27 cellular contexts compared by ENCODE assay signal in genomic region chr20:41735949-41736348, GRCh38.
"Had no signal": no experiment of that assay in that cellular context is flagged by ENCODE, and none has a peak within 500 bp of the region (broad histone marks: within the 10 kb centered on the region; RNA-seq: fewer than 3 reads in every experiment).

No MANE protein-coding gene starts in this region.

- H3K27me3 ChIP-seq: stomach, suprapubic skin, testis, thyroid gland, tibial artery, tibial nerve, transverse colon, upper lobe of left lung, upper lobe of right lung, uterus, vagina had no signal

- H3K36me3 ChIP-seq: stomach, suprapubic skin, thoracic aorta, thyroid gland, tibial artery, tibial nerve, transverse colon, upper lobe of left lung, upper lobe of right lung, uterus, vagina had no signal

- H3K4me3 ChIP-seq: stomach, suprapubic skin, testis, thoracic aorta, thyroid gland, tibial artery, tibial nerve, transverse colon, upper lobe of left lung, upper lobe of right lung, uterus, vagina had no signal

- FAIRE-seq: urothelium cell line had no signal

- H3K4me1 ChIP-seq: testis, thyroid gland, tibial artery, transverse colon, upper lobe of left lung, upper lobe of right lung, uterus, vagina had no signal

- ATAC-seq: stimulated activated effector memory CD8-positive, alpha-beta T cell treated with anti-CD3 and anti-CD28 coated beads, Interleukin-12 subunit alpha, Interleukin-12 subunit beta, amount 100 ng/mL, for 72 hours; stimulated activated memory B cell treated with anti-CD40 and anti-IgM and Interleukin-4, amounts not matched to agents 10 μg/mL and 1 μg/mL and 100 μg/mL, for 72 hours; stimulated activated naive B cell treated with anti-CD40 and anti-IgM and Interleukin-4, amounts not matched to agents 10 μg/mL and 1 μg/mL and 100 μg/mL, for 72 hours; stimulated activated naive CD8-positive, alpha-beta T cell treated with anti-CD3 and anti-CD28 coated beads, Interleukin-15, amount 100 ng/mL, for 72 hours; stimulated activated naive CD8-positive, alpha-beta T cell treated with anti-CD3 and anti-CD28 coated beads, Interleukin-15, Interleukin-2, amounts not matched to agents 100 U/mL and 50 U/mL, for 24 hours; upper lobe of right lung had no signal

- H3K9me3 ChIP-seq: suprapubic skin, testis, thoracic aorta, thyroid gland, tibial artery, tibial nerve, transverse colon, upper lobe of right lung, uterus, vagina had no signal

- DNase-seq: stimulated activated CD4-positive, alpha-beta T cell treated with anti-CD3 and anti-CD28 coated beads, Interleukin-2, amount 100 ng/mL, for 48 hours; stimulated activated CD4-positive, alpha-beta T cell treated with anti-CD3 and anti-CD28 coated beads, Interleukin-4, amount 100 ng/mL, for 1 hour; stimulated activated CD4-positive, alpha-beta T cell treated with anti-CD3 and anti-CD28 coated beads, Interleukin-4, amount 100 ng/mL, for 24 hours; stimulated activated CD4-positive, alpha-beta T cell treated with anti-CD3 and anti-CD28 coated beads, Interleukin-4, amount 100 ng/mL, for 4 hours; stimulated activated CD8-positive, alpha-beta memory T cell treated with anti-CD3 and anti-CD28 coated beads, Interleukin-4, amount 100 ng/mL, for 48 hours; stimulated activated naive B cell treated with anti-CD40 and anti-IgM and Interleukin-4, amounts not matched to agents 10 μg/mL and 1 μg/mL and 100 μg/mL, for 72 hours; stimulated activated naive CD4-positive, alpha-beta T cell; stimulated activated naive CD4-positive, alpha-beta T cell treated with Interleukin-2 at 50 U/mL for 16 hours; stimulated activated naive CD8-positive, alpha-beta T cell treated with anti-CD3 and anti-CD28 coated beads, Interleukin-15, amount 100 ng/mL, for 72 hours; stimulated activated naive CD8-positive, alpha-beta T cell treated with anti-CD3 and anti-CD28 coated beads, Interleukin-15, Interleukin-2, amounts not matched to agents 100 U/mL and 50 U/mL, for 24 hours; stomach; substantia nigra; testis; thyroid gland; tibial artery; transverse colon; trophoblast cell; upper lobe of left lung; upper lobe of right lung; uterus had no signal

- H3K27ac ChIP-seq: stomach, suprapubic skin, testis, thoracic aorta, thyroid gland, tibial artery, tibial nerve, transverse colon, upper lobe of left lung, upper lobe of right lung, uterus, vagina had no signal
